ENCODE assay signal across 8 cellular contexts in genomic region chr11:57647960-57648776, GRCh38. TPM values are rescaled to one million over a fixed set of nuclear protein-coding genes. Genes with fewer than 3 reads are reported as not detected.
A peak's percentile ranks its signal among the peaks of the same experiment; 100 is the strongest.
DNase-seq lines count a peak whose midpoint lies in the region; ATAC-seq and TF ChIP-seq lines count a peak whose summit lies in the region.

No MANE protein-coding gene starts in this region.

- intact Hi-C loops in testis (cut with DNase I; ENCODE audit: low total_unique reads): no loop called here

- WGBS in testis, 2 donors: 20 to 32% methylated on average over 6 to 11 of the region's 11 CpGs

- H3K36me3 ChIP-seq in neural cell (ENCODE audit: insufficient read depth, low read length) (no peaks in the 10 kb centered on the region), testis (ENCODE audit: low read depth, missing control alignments) (no peaks in the 10 kb centered on the region)

- H3K9me3 ChIP-seq in neural cell (ENCODE audit: low read length) (no peaks in the 10 kb centered on the region), testis (no peaks in the 10 kb centered on the region)

- TF ChIP-seq EP300 in neural cell (conservative IDR thresholded peaks at IDR 0.05; ENCODE audit: poor library complexity, severe bottlenecking): no peak

- H3K4me3 ChIP-seq in NB4 (ENCODE audit: low read depth, low read length): no peak overlapping the region
- peak overlapping the region; percentile 76 for H3K4me3 ChIP-seq in neural cell (ENCODE audit: low read length)
- no peak overlapping the region for H3K4me3 ChIP-seq in testis

- TF ChIP-seq CTCF in NB4 (IDR thresholded peaks at IDR 0.05; ENCODE audit: low read depth, low read length): no peak
- no peak for TF ChIP-seq CTCF in neural cell (IDR thresholded peaks at IDR 0.05; ENCODE audit: poor library complexity, severe bottlenecking)
- TF ChIP-seq CTCF in testis (IDR thresholded peaks at IDR 0.05): no peak

- H3F3A ChIP-seq in neural cell (ENCODE audit: insufficient read depth, low read length, poor library complexity, severe bottlenecking): no peaks in the 10 kb centered on the region

- peak overlapping the region; percentile 97 for H3K9ac ChIP-seq in neural cell (ENCODE audit: low read length)

- peaks cover 9% of the 10 kb centered on the region for H3K79me2 ChIP-seq in neural cell (replicated peaks; ENCODE audit: insufficient read depth, low read length)

- ATAC-seq in GM21825 (IDR thresholded peaks at IDR 0.05; ENCODE audit: unreplicated experiment): no peak

- H4K20me1 ChIP-seq in neural cell (ENCODE audit: insufficient read depth): no peaks in the 10 kb centered on the region

- H3K4me2 ChIP-seq in neural cell (ENCODE audit: low read length): peak overlapping the region; percentile 97

- TF ChIP-seq POLR2A in NB4 (IDR thresholded peaks at IDR 0.05; ENCODE audit: extremely low read depth, insufficient read length) (no peak), testis (IDR thresholded peaks at IDR 0.05) (no peak)

- TF ChIP-seq RAD21 in neural cell (conservative IDR thresholded peaks at IDR 0.05): no peak

- no peaks in the 10 kb centered on the region for H3K9me2 ChIP-seq in neural cell (ENCODE audit: insufficient read depth, low read length)

- H3K27me3 ChIP-seq in neural cell (ENCODE audit: insufficient read depth, low read depth, low read length): no peaks in the 10 kb centered on the region
- H3K27me3 ChIP-seq in testis: no peaks in the 10 kb centered on the region

- peak overlapping the region; percentile 51 for H2AFZ ChIP-seq in neural cell (ENCODE audit: low read depth, low read length)

- H3K4me1 ChIP-seq in testis: peaks cover 43% of the 10 kb centered on the region

- peak overlapping the region; percentile 84 for H3K27ac ChIP-seq in caudate nucleus (ENCODE audit: low read depth, low read length)
- peak overlapping the region; percentile 94 for H3K27ac ChIP-seq in neural cell (ENCODE audit: low read length)
- no peak overlapping the region for H3K27ac ChIP-seq in testis

- DNase-seq in Daoy (ENCODE audit: low read depth) (peak; percentile 38), NB4 (ENCODE audit: low read depth) (peak; percentile 26), caudate nucleus (lab: John Stamatoyannopoulos, UW) (peak in 48 of 61 donors; percentile 11 to 87 (median 42)), NCI-H510A (lab: John Stamatoyannopoulos, UW) (no peak), testis (no peak), NCI-H1092 (lab: John Stamatoyannopoulos, UW) (no peak)

TF ChIP-seq in neural cell, 6 proteins besides CTCF, POLR2A, EP300 and RAD21:
- TF ChIP-seq REST (IDR thresholded peaks at IDR 0.05; ENCODE audit: borderline replicate concordance) (no peak), TAF1 (IDR thresholded peaks at IDR 0.05; ENCODE audit: low read depth) (peak; percentile 22), POLR2AphosphoS5 (IDR thresholded peaks at IDR 0.05) (peak; percentile 8)

RNA-seq across cellular contexts. Expression of gene YPEL4, which starts 1.5 kb away (rescaled TPM):
- not detected in 2 replicates for total RNA-seq in Daoy (2014; rRNA removed; shearing (Covaris generic))
- 18.4 and 19.8 TPM in 2 replicates for polyA plus RNA-seq in neural cell
- 3.9 and 5.6 TPM in 2 replicates for polyA minus RNA-seq in neural cell
- 1 to 10 TPM; 1.4 to 3.4 TPM for total RNA-seq in testis
- polyA plus RNA-seq in testis (ENCODE audit: insufficient read depth, low read depth, low replicate concordance): 4.2 TPM

RNA-seq across cellular contexts. Expression of gene CLP1, which starts 9.4 kb away (rescaled TPM):
- total RNA-seq in Daoy (2014; rRNA removed; shearing (Covaris generic)): 27.7 and 38.4 TPM in 2 replicates
- polyA plus RNA-seq in neural cell (18.2 and 22.7 TPM in 2 replicates), testis (ENCODE audit: insufficient read depth, low read depth, low replicate concordance) (14.4 TPM)
- polyA minus RNA-seq in neural cell: 23.5 and 25.8 TPM in 2 replicates
- 10 to 100 TPM; 15.5 to 19.8 TPM for total RNA-seq in testis

RNA-seq across cellular contexts. Expression of gene ZDHHC5, which starts 19.7 kb away (rescaled TPM):
- 27.7 and 28.0 TPM in 2 replicates for total RNA-seq in Daoy (2014; rRNA removed; shearing (Covaris generic))
- 15.8 and 17.4 TPM in 2 replicates for polyA plus RNA-seq in neural cell
- polyA minus RNA-seq in neural cell: 36.7 and 40.4 TPM in 2 replicates
- total RNA-seq in testis: 10 to 100 TPM; 75.4 to 79.8 TPM
- polyA plus RNA-seq in testis (ENCODE audit: insufficient read depth, low read depth, low replicate concordance): 124 TPM

RNA-seq across cellular contexts. Expression of gene SERPING1, which starts 50.7 kb away (rescaled TPM):
- total RNA-seq in Daoy (2014; rRNA removed; shearing (Covaris generic)): 4.6 TPM in 1 of 2 replicates, not detected in the other
- polyA plus RNA-seq in neural cell: 0.22 TPM in 1 of 2 replicates, not detected in the other
- polyA minus RNA-seq in neural cell: 0.49 TPM in 1 of 2 replicates, not detected in the other
- total RNA-seq in testis: 100 to 1,000 TPM in 1 of 2 donors, 10 to 100 TPM in 1; 53.6 to 113 TPM
- 273 TPM for polyA plus RNA-seq in testis (ENCODE audit: insufficient read depth, low read depth, low replicate concordance)

Comparison
In these comparisons a context has a peak if more than half of its experiments do, and no peak if none do; other contexts are left out.
1. DNase-seq: peak in Daoy (single experiment), NB4 (single experiment) and caudate nucleus (48 of 61); none in NCI-H510A (single experiment), testis (single experiment) and NCI-H1092 (single experiment).
2. H3K27ac ChIP-seq: peak in caudate nucleus (single experiment) and neural cell (single experiment); none in testis (0 of 2).